8 cellular contexts compared by ENCODE assay signal in genomic region chr19:49421039-49421877, GRCh38. TPM values are rescaled to one million over a fixed set of nuclear protein-coding genes. Genes with fewer than 3 reads are reported as not detected.
DNase-seq lines count a peak whose midpoint lies in the region; ATAC-seq and TF ChIP-seq lines count a peak whose summit lies in the region.

No MANE protein-coding gene starts in this region.

- H3K27ac ChIP-seq in RWPE1 (no peak overlapping the region), colonic mucosa (no peak overlapping the region), lung (ENCODE audit: low read depth in 1 of 2, low read length in 1 of 2) (no peak overlapping the region), thyroid gland (no peak overlapping the region)

- no peak for TF ChIP-seq POLR2A in thyroid gland (IDR thresholded peaks at IDR 0.05)

- 8% methylated on average over 48 of the region's 48 CpGs for WGBS in lung, 2 donors
- 8 to 11% methylated on average over 39 to 48 of the region's 48 CpGs for WGBS in thyroid gland, 2 donors

- H3K4me3 ChIP-seq in colonic mucosa, result peak overlapping the region; percentile 28
- H3K4me3 ChIP-seq in lung, result no peak overlapping the region
- no peak overlapping the region for H3K4me3 ChIP-seq in thyroid gland (replicated peaks in 1 of 3)

- no peak for TF ChIP-seq CTCF in RWPE1 (conservative IDR thresholded peaks at IDR 0.05; ENCODE audit: low read depth)
- TF ChIP-seq CTCF in colonic mucosa (IDR thresholded peaks at IDR 0.05), result no peak
- no peak for TF ChIP-seq CTCF in lung (IDR thresholded peaks at IDR 0.05; ENCODE audit: control extremely low read depth, extremely low read depth)
- no peak for TF ChIP-seq CTCF in thyroid gland (IDR thresholded peaks at IDR 0.05)

- peak; percentile 84 for DNase-seq in CD1c-positive myeloid dendritic cell (ENCODE audit: extremely low spot score)
- peak; percentile 76 for DNase-seq in HuH-7 (ENCODE audit: low spot score)
- peak; percentile 86 for DNase-seq in RWPE1 (ENCODE audit: low spot score)
- peak; percentile 56 for DNase-seq in colonic mucosa
- DNase-seq in lung (ENCODE audit: low spot score), result peak; percentile 72
- DNase-seq in thyroid gland, result peak; percentile 76 to 78

- H3K9me3 ChIP-seq in colonic mucosa, result no peaks in the 10 kb centered on the region
- H3K9me3 ChIP-seq in lung (ENCODE audit: control insufficient read depth in 2 of 2, insufficient read depth in 1 of 2, low read length in 1 of 2), result peaks cover 0 to 2% of the 10 kb centered on the region in 2 donors
- no peaks in the 10 kb centered on the region for H3K9me3 ChIP-seq in thyroid gland

- ATAC-seq in lung (ENCODE audit: insufficient read depth, low FRiP score), result peak; percentile 42
- ATAC-seq in GM18511 (IDR thresholded peaks at IDR 0.05; ENCODE audit: unreplicated experiment), result no peak
- ATAC-seq in GM18907 (IDR thresholded peaks at IDR 0.05; ENCODE audit: unreplicated experiment), result no peak

- intact Hi-C loops in colonic mucosa (cut with DNase I), result no loop called here
- intact Hi-C loops in thyroid gland (cut with DNase I), result no loop called here

- H3K9ac ChIP-seq in colonic mucosa (ENCODE audit: low read depth in 2 of 2, low read length in 2 of 2), result no peak overlapping the region

- peaks cover 4% of the 10 kb centered on the region for H3K4me1 ChIP-seq in colonic mucosa
- H3K4me1 ChIP-seq in lung (ENCODE audit: control insufficient read depth in 2 of 2, insufficient read depth in 2 of 2, low read length in 2 of 2), result peaks cover 0 to 10% of the 10 kb centered on the region in 2 donors
- peaks cover 0 to 23% of the 10 kb centered on the region in 2 donors for H3K4me1 ChIP-seq in thyroid gland

- peaks cover 76% of the 10 kb centered on the region for H3K27me3 ChIP-seq in colonic mucosa
- peaks cover 9% of the 10 kb centered on the region for H3K27me3 ChIP-seq in lung (ENCODE audit: control insufficient read depth, insufficient read depth)
- H3K27me3 ChIP-seq in thyroid gland, result peaks cover 31% of the 10 kb centered on the region

- H3K36me3 ChIP-seq in colonic mucosa, result no peaks in the 10 kb centered on the region
- H3K36me3 ChIP-seq in lung (ENCODE audit: control insufficient read depth in 2 of 2, insufficient read depth in 2 of 2, low read length in 2 of 2), result no peaks in the 10 kb centered on the region
- no peaks in the 10 kb centered on the region for H3K36me3 ChIP-seq in thyroid gland

- POLR2A ChIA-PET in RWPE1 (lab: Yijun Ruan, JAX; ENCODE audit: low non-redundant PET), result no interaction called here

- CTCF ChIA-PET in RWPE1 (lab: Yijun Ruan, JAX), result interaction anchor here (1.1 kb wide), 1 partner anchor 22 kb away, joined by 3 read pairs; no protein-coding TSS in a partner anchor

RNA-seq across cellular contexts. Expression of gene PTH2, which starts 2.0 kb away (rescaled TPM):
- not detected for total RNA-seq in colonic mucosa
- total RNA-seq in lung, result not detected
- not detected for polyA plus RNA-seq in lung
- not detected for total RNA-seq in thyroid gland

RNA-seq across cellular contexts. Expression of gene GFY, which starts 3.9 kb away (rescaled TPM):
- total RNA-seq in colonic mucosa (not detected), lung (not detected), thyroid gland (not detected)
- not detected for polyA plus RNA-seq in lung

RNA-seq across cellular contexts. Expression of gene SLC17A7, which starts 20.1 kb away (rescaled TPM):
- under 1 TPM; 0.21 to 0.25 TPM for total RNA-seq in colonic mucosa
- total RNA-seq in lung, result under 1 TPM; 0.31 to 0.51 TPM
- under 1 TPM; 0.10 to 0.30 TPM for polyA plus RNA-seq in lung
- 1 to 10 TPM in 3 of 4 donors, under 1 TPM in 1; 0.73 to 1.5 (median 1.3) TPM for total RNA-seq in thyroid gland

RNA-seq across cellular contexts. Expression of gene PIH1D1, which starts 30.4 kb away (rescaled TPM):
- total RNA-seq in colonic mucosa (100 to 1,000 TPM in 1 of 2 donors, 10 to 100 TPM in 1; 80.8 to 103 TPM), lung (10 to 100 TPM; 65.7 to 65.9 TPM), thyroid gland (100 to 1,000 TPM in 2 of 4 donors, 10 to 100 TPM in 2; 69.7 to 125 (median 99.8) TPM)
- polyA plus RNA-seq in lung, result 10 to 100 TPM; 63.7 to 66.6 TPM

RNA-seq across cellular contexts. Expression of gene ALDH16A1, which starts 31.8 kb away (rescaled TPM):
- total RNA-seq in colonic mucosa (10 to 100 TPM; 22.6 to 57.9 TPM), lung (10 to 100 TPM; 21.1 to 53.3 TPM), thyroid gland (10 to 100 TPM; 32.5 to 39.5 (median 34.2) TPM)
- polyA plus RNA-seq in lung, result 10 to 100 TPM; 36.1 to 38.7 TPM
